ENCODE assay signal across 8 cellular contexts in genomic region chr18:8654482-8655451, GRCh38. TPM values are rescaled to one million over a fixed set of nuclear protein-coding genes. Genes with fewer than 3 reads are reported as not detected.
DNase-seq lines count a peak whose midpoint lies in the region; ATAC-seq and TF ChIP-seq lines count a peak whose summit lies in the region.

No MANE protein-coding gene starts in this region.

- H3K27me3 ChIP-seq in AG04450 (ENCODE audit: control insufficient read depth, insufficient read depth, low read length) (no peaks in the 10 kb centered on the region), OCI-LY1 (ENCODE audit: insufficient read depth, low read length) (no peaks in the 10 kb centered on the region), osteoblast (ENCODE audit: insufficient read depth, low read length) (peaks cover 2% of the 10 kb centered on the region)

- in situ Hi-C loops in GM13976 (cut with MboI; ENCODE audit: low sequenced_read_pairs, unreplicated experiment) = loop anchor here (5.0 kb wide), 1 partner anchor 333 kb away; no protein-coding TSS in a partner anchor

- no peak for ATAC-seq in GM19328 (IDR thresholded peaks at IDR 0.05; ENCODE audit: unreplicated experiment)

- H3K4me1 ChIP-seq in OCI-LY1 (ENCODE audit: insufficient read depth, low read length, severe bottlenecking) (no peaks in the 10 kb centered on the region), osteoblast (ENCODE audit: insufficient read depth, low read length) (no peaks in the 10 kb centered on the region)

- H3K9ac ChIP-seq in OCI-LY1 (ENCODE audit: low read length) = no peak overlapping the region

- TF ChIP-seq CTCF in AG04450 (IDR thresholded peaks at IDR 0.05; ENCODE audit: low read depth, low read length) (peak; percentile 76), GM13976 (IDR thresholded peaks at IDR 0.05; ENCODE audit: borderline replicate concordance, control extremely low read depth, extremely low read depth, insufficient read depth, missing control alignments) (peak; percentile 61), OCI-LY1 (IDR thresholded peaks at IDR 0.05; ENCODE audit: low read length) (peak; percentile 83), osteoblast (IDR thresholded peaks at IDR 0.05; ENCODE audit: extremely low read depth, low read depth, low read length) (peak; percentile 75)

- no peaks in the 10 kb centered on the region for H3K79me2 ChIP-seq in OCI-LY1 (ENCODE audit: insufficient read depth, low read length)
- H3K79me2 ChIP-seq in osteoblast (ENCODE audit: insufficient read depth, low read length) = no peaks in the 10 kb centered on the region

- no peak overlapping the region for H3K4me3 Mint-ChIP-seq in activated naive CD4-positive, alpha-beta T cell treated with anti-CD3 and anti-CD28 coated beads, Interleukin-2, amount 10 ng/mL, durations not matched to agents 7 days and 5 days

- H4K20me1 ChIP-seq in OCI-LY1 (ENCODE audit: insufficient read depth, low read length) (no peaks in the 10 kb centered on the region), osteoblast (ENCODE audit: insufficient read depth, low read length) (no peaks in the 10 kb centered on the region)

- H3K4me2 ChIP-seq in OCI-LY1 (ENCODE audit: low read length) (no peak overlapping the region), osteoblast (ENCODE audit: insufficient read depth, low read length) (no peak overlapping the region)

- DNase-seq in AG04450 (ENCODE audit: low read depth, low spot score) = no peak
- DNase-seq in GM13976 (ENCODE audit: low spot score) = peak; percentile 54
- DNase-seq in dermis microvascular lymphatic vessel endothelial cell (ENCODE audit: low read depth in 2 of 2) = peak; percentile 11 to 33
- peak; percentile 82 for DNase-seq in osteoblast (ENCODE audit: insufficient read length, low spot score, missing footprints)
- no peak for DNase-seq in activated naive CD4-positive, alpha-beta T cell treated with anti-CD3 and anti-CD28 coated beads, Interleukin-2, amount 10 ng/mL, durations not matched to agents 7 days and 5 days
- no peak for DNase-seq in effector CD8-positive, alpha-beta T cell (lab: John Stamatoyannopoulos, UW)

- H3K36me3 Mint-ChIP-seq in activated naive CD4-positive, alpha-beta T cell treated with anti-CD3 and anti-CD28 coated beads, Interleukin-2, amount 10 ng/mL, durations not matched to agents 7 days and 5 days = no peaks in the 10 kb centered on the region

- no peaks in the 10 kb centered on the region for H3F3A ChIP-seq in OCI-LY1 (ENCODE audit: insufficient read depth, low read length)

- H2AFZ ChIP-seq in OCI-LY1 (ENCODE audit: low read length) (no peak overlapping the region), osteoblast (ENCODE audit: low read length) (no peak overlapping the region)

- no peaks in the 10 kb centered on the region for H3K9me3 Mint-ChIP-seq in activated naive CD4-positive, alpha-beta T cell treated with anti-CD3 and anti-CD28 coated beads, Interleukin-2, amount 10 ng/mL, durations not matched to agents 7 days and 5 days

- POLR2A ChIA-PET in AG04450 (lab: Yijun Ruan, JAX) = no interaction called here

- H3K27me3 Mint-ChIP-seq in activated naive CD4-positive, alpha-beta T cell treated with anti-CD3 and anti-CD28 coated beads, Interleukin-2, amount 10 ng/mL, durations not matched to agents 7 days and 5 days = peaks cover 22% of the 10 kb centered on the region

- H3K9me3 ChIP-seq in AG04450 (ENCODE audit: control insufficient read depth, insufficient read depth, low read length) (peaks cover 12% of the 10 kb centered on the region), OCI-LY1 (ENCODE audit: low read length) (no peaks in the 10 kb centered on the region), osteoblast (ENCODE audit: low read depth, low read length) (no peaks in the 10 kb centered on the region)

- H3K9me2 ChIP-seq in OCI-LY1 (ENCODE audit: low read depth, low read length) = no peaks in the 10 kb centered on the region

- H3K27ac Mint-ChIP-seq in activated naive CD4-positive, alpha-beta T cell treated with anti-CD3 and anti-CD28 coated beads, Interleukin-2, amount 10 ng/mL, durations not matched to agents 7 days and 5 days = no peak overlapping the region

- CTCF ChIA-PET in AG04450 (lab: Charles Lee) = interaction anchor here (0.6 to 5.2 kb wide), 19 partner anchors 11 to 561 kb away, joined by 3 to 67 read pairs (median 4); no protein-coding TSS in a partner anchor
- CTCF ChIA-PET in activated naive CD4-positive, alpha-beta T cell treated with anti-CD3 and anti-CD28 coated beads, Interleukin-2, amount 10 ng/mL, durations not matched to agents 7 days and 5 days (lab: Charles Lee) = interaction anchor here (0.8 to 5.3 kb wide), 11 partner anchors 11 to 862 kb away, joined by 3 to 32 read pairs (median 5); no protein-coding TSS in a partner anchor

- H3K4me1 Mint-ChIP-seq in activated naive CD4-positive, alpha-beta T cell treated with anti-CD3 and anti-CD28 coated beads, Interleukin-2, amount 10 ng/mL, durations not matched to agents 7 days and 5 days = no peaks in the 10 kb centered on the region

- H3K36me3 ChIP-seq in OCI-LY1 (ENCODE audit: insufficient read depth, low read length) (no peaks in the 10 kb centered on the region), osteoblast (ENCODE audit: insufficient read depth, low read length) (no peaks in the 10 kb centered on the region)

- H3K27ac ChIP-seq in AG04450 (ENCODE audit: low read depth, low read length) (no peak overlapping the region), OCI-LY1 (ENCODE audit: low read depth, low read length, poor library complexity, severe bottlenecking) (no peak overlapping the region), osteoblast (ENCODE audit: low read depth, low read length) (no peak overlapping the region)

- H3K4me3 ChIP-seq in AG04450 (ENCODE audit: low read depth, low read length) (no peak overlapping the region), OCI-LY1 (ENCODE audit: low read depth, low read length, poor library complexity, severe bottlenecking) (no peak overlapping the region), osteoblast (ENCODE audit: insufficient read depth, low read length) (no peak overlapping the region)

RNA-seq across cellular contexts. Expression of gene RAB12, which starts 45.5 kb away (rescaled TPM):
- polyA plus RNA-seq in AG04450 (2011; rRNA removed) = 29.9 and 35.4 TPM in 2 replicates
- 16.7 and 29.1 TPM in 2 replicates for polyA minus RNA-seq in AG04450 (2011; rRNA and poly(A)+ RNA removed)
- total RNA-seq in dermis microvascular lymphatic vessel endothelial cell (39.3 and 44.1 TPM in 2 replicates), osteoblast (49.2 and 51.6 TPM in 2 replicates)

RNA-seq across cellular contexts. Expression of gene MTCL1, which starts 50.6 kb away (rescaled TPM):
- polyA plus RNA-seq in AG04450 (2011; rRNA removed) = 54.5 and 56.6 TPM in 2 replicates
- 119 and 120 TPM in 2 replicates for polyA minus RNA-seq in AG04450 (2011; rRNA and poly(A)+ RNA removed)
- total RNA-seq in dermis microvascular lymphatic vessel endothelial cell = 3.1 and 5.6 TPM in 2 replicates
- 38.0 and 44.5 TPM in 2 replicates for total RNA-seq in osteoblast

Comparison
In these comparisons a context has a peak if more than half of its experiments do, and no peak if none do; other contexts are left out.
1. DNase-seq: peak in GM13976 (single experiment), dermis microvascular lymphatic vessel endothelial cell (2 of 2) and osteoblast (single experiment); none in AG04450 (single experiment), activated naive CD4-positive, alpha-beta T cell treated with anti-CD3 and anti-CD28 coated beads, Interleukin-2, amount 10 ng/mL, durations not matched to agents 7 days and 5 days (single experiment) and effector CD8-positive, alpha-beta T cell (single experiment).
2. Peak in every context shown above with its lines, with median percentiles within 50 percentile points of each other: CTCF ChIP-seq.